In the genomic region with DNA sequence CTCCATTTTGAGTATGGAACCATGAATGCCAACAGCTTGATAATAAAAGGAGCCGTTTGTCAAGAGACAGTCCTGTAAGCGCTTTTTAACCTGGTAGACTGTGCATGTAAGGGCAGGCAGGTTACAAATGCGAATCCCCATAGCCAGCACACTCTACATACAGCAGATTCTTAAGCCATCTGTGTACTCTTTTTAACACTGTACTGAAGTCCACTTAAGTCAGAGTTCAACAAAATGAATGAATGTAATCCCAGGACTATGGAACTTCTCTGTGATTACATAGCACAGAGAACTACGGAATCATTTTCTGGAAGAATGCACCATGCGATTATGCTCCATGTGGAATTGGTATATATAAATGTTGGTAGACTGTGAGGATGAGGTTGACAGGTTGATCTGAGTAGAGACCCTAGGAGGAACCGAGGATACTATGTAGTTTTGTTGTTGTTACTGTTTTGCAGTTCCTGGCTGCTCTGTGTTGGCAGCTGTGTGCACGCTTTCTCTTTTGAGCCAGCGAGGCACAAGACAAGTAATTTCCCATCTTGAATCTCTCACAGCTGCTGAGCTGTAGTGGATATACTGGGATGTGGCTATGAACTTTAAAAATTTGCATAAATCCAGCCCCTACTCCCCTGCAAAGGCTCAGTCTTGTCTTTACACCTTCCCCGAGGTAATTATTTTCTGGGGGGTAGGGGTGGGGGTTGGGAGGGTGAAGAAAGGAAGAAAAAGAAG, we compare ENCODE assay signal across 1 cellular context.
TF ChIP-seq lines count a peak whose summit lies in the region.

No MANE protein-coding gene starts in this region.

TF ChIP-seq in GM23338, 12 proteins besides CTCF, POLR2A, EP300 and RAD21 (continued from another document):
- TF ChIP-seq, protein P1, sequence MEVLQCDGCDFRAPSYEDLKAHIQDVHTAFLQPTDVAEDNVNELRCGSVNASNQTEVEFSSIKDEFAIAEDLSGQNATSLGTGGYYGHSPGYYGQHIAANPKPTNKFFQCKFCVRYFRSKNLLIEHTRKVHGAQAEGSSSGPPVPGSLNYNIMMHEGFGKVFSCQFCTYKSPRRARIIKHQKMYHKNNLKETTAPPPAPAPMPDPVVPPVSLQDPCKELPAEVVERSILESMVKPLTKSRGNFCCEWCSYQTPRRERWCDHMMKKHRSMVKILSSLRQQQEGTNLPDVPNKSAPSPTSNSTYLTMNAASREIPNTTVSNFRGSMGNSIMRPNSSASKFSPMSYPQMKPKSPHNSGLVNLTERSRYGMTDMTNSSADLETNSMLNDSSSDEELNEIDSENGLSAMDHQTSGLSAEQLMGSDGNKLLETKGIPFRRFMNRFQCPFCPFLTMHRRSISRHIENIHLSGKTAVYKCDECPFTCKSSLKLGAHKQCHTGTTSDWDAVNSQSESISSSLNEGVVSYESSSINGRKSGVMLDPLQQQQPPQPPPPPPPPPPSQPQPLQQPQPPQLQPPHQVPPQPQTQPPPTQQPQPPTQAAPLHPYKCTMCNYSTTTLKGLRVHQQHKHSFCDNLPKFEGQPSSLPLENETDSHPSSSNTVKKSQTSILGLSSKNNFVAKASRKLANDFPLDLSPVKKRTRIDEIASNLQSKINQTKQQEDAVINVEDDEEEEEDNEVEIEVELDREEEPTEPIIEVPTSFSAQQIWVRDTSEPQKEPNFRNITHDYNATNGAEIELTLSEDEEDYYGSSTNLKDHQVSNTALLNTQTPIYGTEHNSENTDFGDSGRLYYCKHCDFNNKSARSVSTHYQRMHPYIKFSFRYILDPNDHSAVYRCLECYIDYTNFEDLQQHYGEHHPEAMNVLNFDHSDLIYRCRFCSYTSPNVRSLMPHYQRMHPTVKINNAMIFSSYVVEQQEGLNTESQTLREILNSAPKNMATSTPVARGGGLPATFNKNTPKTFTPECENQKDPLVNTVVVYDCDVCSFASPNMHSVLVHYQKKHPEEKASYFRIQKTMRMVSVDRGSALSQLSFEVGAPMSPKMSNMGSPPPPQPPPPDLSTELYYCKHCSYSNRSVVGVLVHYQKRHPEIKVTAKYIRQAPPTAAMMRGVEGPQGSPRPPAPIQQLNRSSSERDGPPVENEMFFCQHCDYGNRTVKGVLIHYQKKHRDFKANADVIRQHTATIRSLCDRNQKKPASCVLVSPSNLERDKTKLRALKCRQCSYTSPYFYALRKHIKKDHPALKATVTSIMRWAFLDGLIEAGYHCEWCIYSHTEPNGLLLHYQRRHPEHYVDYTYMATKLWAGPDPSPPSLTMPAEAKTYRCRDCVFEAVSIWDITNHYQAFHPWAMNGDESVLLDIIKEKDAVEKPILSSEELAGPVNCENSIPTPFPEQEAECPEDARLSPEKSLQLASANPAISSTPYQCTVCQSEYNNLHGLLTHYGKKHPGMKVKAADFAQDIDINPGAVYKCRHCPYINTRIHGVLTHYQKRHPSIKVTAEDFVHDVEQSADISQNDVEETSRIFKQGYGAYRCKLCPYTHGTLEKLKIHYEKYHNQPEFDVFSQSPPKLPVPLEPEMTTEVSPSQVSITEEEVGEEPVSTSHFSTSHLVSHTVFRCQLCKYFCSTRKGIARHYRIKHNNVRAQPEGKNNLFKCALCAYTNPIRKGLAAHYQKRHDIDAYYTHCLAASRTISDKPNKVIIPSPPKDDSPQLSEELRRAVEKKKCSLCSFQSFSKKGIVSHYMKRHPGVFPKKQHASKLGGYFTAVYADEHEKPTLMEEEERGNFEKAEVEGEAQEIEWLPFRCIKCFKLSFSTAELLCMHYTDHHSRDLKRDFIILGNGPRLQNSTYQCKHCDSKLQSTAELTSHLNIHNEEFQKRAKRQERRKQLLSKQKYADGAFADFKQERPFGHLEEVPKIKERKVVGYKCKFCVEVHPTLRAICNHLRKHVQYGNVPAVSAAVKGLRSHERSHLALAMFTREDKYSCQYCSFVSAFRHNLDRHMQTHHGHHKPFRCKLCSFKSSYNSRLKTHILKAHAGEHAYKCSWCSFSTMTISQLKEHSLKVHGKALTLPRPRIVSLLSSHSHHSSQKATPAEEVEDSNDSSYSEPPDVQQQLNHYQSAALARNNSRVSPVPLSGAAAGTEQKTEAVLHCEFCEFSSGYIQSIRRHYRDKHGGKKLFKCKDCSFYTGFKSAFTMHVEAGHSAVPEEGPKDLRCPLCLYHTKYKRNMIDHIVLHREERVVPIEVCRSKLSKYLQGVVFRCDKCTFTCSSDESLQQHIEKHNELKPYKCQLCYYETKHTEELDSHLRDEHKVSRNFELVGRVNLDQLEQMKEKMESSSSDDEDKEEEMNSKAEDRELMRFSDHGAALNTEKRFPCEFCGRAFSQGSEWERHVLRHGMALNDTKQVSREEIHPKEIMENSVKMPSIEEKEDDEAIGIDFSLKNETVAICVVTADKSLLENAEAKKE (CRISPR knock-in tag; IDR thresholded peaks at IDR 0.05), result no peak
- no peak for TF ChIP-seq EZH2 (IDR thresholded peaks at IDR 0.05; ENCODE audit: low read depth, unreplicated experiment)
- no peak for TF ChIP-seq JUNB (IDR thresholded peaks at IDR 0.05; ENCODE audit: unreplicated experiment)
- TF ChIP-seq POLR2AphosphoS5 (IDR thresholded peaks at IDR 0.05; ENCODE audit: low read depth), result no peak
- TF ChIP-seq, protein P2, sequence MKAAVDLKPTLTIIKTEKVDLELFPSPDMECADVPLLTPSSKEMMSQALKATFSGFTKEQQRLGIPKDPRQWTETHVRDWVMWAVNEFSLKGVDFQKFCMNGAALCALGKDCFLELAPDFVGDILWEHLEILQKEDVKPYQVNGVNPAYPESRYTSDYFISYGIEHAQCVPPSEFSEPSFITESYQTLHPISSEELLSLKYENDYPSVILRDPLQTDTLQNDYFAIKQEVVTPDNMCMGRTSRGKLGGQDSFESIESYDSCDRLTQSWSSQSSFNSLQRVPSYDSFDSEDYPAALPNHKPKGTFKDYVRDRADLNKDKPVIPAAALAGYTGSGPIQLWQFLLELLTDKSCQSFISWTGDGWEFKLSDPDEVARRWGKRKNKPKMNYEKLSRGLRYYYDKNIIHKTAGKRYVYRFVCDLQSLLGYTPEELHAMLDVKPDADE (IDR thresholded peaks at IDR 0.05), result no peak
- TF ChIP-seq NANOG (IDR thresholded peaks at IDR 0.05; ENCODE audit: borderline replicate concordance), result no peak
